8 cellular contexts compared by ENCODE assay signal in the genomic region with DNA sequence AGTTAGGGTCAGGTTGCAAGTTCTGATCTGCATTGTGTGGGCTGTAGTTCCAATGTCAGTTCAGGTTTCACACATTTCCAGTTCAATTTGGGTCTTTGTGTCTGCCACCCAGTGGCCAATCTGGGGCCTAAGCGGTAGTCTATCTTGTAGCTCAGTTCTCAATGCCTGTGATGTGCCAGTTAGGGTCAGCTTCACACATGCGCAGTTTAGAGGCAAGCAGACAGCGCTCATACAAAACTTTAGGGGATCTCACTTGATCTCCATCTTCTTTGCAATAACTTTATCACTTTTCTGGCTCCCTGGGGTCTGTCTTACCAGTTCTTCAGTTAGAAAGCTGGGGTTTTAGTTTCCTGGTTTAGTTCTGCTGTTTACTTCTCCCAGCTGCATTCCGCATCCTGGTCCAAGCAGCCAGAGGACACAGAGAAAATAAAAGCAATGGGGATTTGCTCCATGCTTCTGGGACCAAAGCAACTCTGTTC. TPM values are rescaled to one million over a fixed set of nuclear protein-coding genes. Genes with fewer than 3 reads are reported as not detected.
A peak's percentile ranks its signal among the peaks of the same experiment; 100 is the strongest.
DNase-seq lines count a peak whose midpoint lies in the region; ATAC-seq and TF ChIP-seq lines count a peak whose summit lies in the region.

No MANE protein-coding gene starts in this region.

- CTCF ChIA-PET in activated CD4-positive, alpha-beta T cell treated with anti-CD3 and anti-CD28 coated beads, Interleukin-2, amount 10 ng/mL, durations not matched to agents 7 days and 5 days (lab: Charles Lee) = interaction anchor here (0.5 to 2.3 kb wide), 3 partner anchors 10 to 109 kb away, joined by 3 to 14 read pairs (median 3); a partner anchor contains a TSS

- H3K27ac Mint-ChIP-seq in activated CD4-positive, alpha-beta T cell treated with anti-CD3 and anti-CD28 coated beads, Interleukin-2, amount 10 ng/mL, durations not matched to agents 7 days and 5 days = no peak overlapping the region

- no peak for DNase-seq in AG09309 (ENCODE audit: low read depth)
- peak; percentile 88 for DNase-seq in NCI-H510A (lab: John Stamatoyannopoulos, UW)
- DNase-seq in activated CD4-positive, alpha-beta T cell treated with anti-CD3 and anti-CD28 coated beads, Interleukin-2, amount 10 ng/mL, durations not matched to agents 7 days and 5 days = peak; percentile 64
- DNase-seq in dermis microvascular lymphatic vessel endothelial cell (ENCODE audit: low read depth in 2 of 2) = peak; percentile 83 to 86
- peak; percentile 54 to 87 for DNase-seq in lower leg skin (ENCODE audit: low spot score in 2 of 2)
- peak; percentile 19 to 42 (median 19) for DNase-seq in stimulated activated CD4-positive, alpha-beta T cell treated with anti-CD3 and anti-CD28 coated beads, TNF-alpha, amount 100 ng/mL, for 24 hours (ENCODE audit: low read depth in 3 of 3)

- H3K4me3 ChIP-seq in AG09309 (ENCODE audit: control insufficient read depth, low read depth, low read length) (no peak overlapping the region), lower leg skin (ENCODE audit: low read depth, poor library complexity, severe bottlenecking) (no peak overlapping the region)

- peaks cover 4% of the 10 kb centered on the region for H3K36me3 Mint-ChIP-seq in activated CD4-positive, alpha-beta T cell treated with anti-CD3 and anti-CD28 coated beads, Interleukin-2, amount 10 ng/mL, durations not matched to agents 7 days and 5 days (ENCODE audit: low read depth)

- no peaks in the 10 kb centered on the region for H3K27me3 Mint-ChIP-seq in activated CD4-positive, alpha-beta T cell treated with anti-CD3 and anti-CD28 coated beads, Interleukin-2, amount 10 ng/mL, durations not matched to agents 7 days and 5 days

- POLR2A ChIA-PET in activated CD4-positive, alpha-beta T cell treated with anti-CD3 and anti-CD28 coated beads, Interleukin-2, amount 10 ng/mL, durations not matched to agents 7 days and 5 days (lab: Charles Lee) = no interaction called here

- TF ChIP-seq POLR2A in lower leg skin (IDR thresholded peaks at IDR 0.05) = no peak

- H3K4me3 Mint-ChIP-seq in activated CD4-positive, alpha-beta T cell treated with anti-CD3 and anti-CD28 coated beads, Interleukin-2, amount 10 ng/mL, durations not matched to agents 7 days and 5 days = no peak overlapping the region

- ATAC-seq in GM18909 (IDR thresholded peaks at IDR 0.05; ENCODE audit: poor library complexity, unreplicated experiment) = peak; percentile 99
- ATAC-seq in HG03159 (IDR thresholded peaks at IDR 0.05; ENCODE audit: unreplicated experiment) = peak; percentile 98

- H3K9me3 Mint-ChIP-seq in activated CD4-positive, alpha-beta T cell treated with anti-CD3 and anti-CD28 coated beads, Interleukin-2, amount 10 ng/mL, durations not matched to agents 7 days and 5 days = peaks cover 15% of the 10 kb centered on the region

- WGBS in lower leg skin, 2 donors = 29 to 34% methylated on average over 4 of the region's 4 CpGs

- peak; percentile 79 for TF ChIP-seq CTCF in AG09309 (IDR thresholded peaks at IDR 0.05; ENCODE audit: control insufficient read depth, insufficient read depth, low read depth, low read length, missing control alignments)
- no peak for TF ChIP-seq CTCF in lower leg skin (IDR thresholded peaks at IDR 0.05)

- intact Hi-C loops in lower leg skin (cut with DNase I; ENCODE audit: low total_unique reads) = no loop called here

- H3K4me1 Mint-ChIP-seq in activated CD4-positive, alpha-beta T cell treated with anti-CD3 and anti-CD28 coated beads, Interleukin-2, amount 10 ng/mL, durations not matched to agents 7 days and 5 days = peaks cover 5% of the 10 kb centered on the region

RNA-seq across cellular contexts. Expression of a gene that starts 11.0 kb away (rescaled TPM):
- 10 to 100 TPM; 46.9 to 58.9 TPM for total RNA-seq in activated CD4-positive, alpha-beta T cell treated with anti-CD3 and anti-CD28 coated beads, Interleukin-2, amount 10 ng/mL, durations not matched to agents 7 days and 5 days
- total RNA-seq in dermis microvascular lymphatic vessel endothelial cell (27.0 and 27.9 TPM in 2 replicates), lower leg skin (10 to 100 TPM; 27.2 to 32.4 (median 30.6) TPM)

RNA-seq across cellular contexts. Expression of a gene that starts 22.0 kb away (rescaled TPM):
- total RNA-seq in activated CD4-positive, alpha-beta T cell treated with anti-CD3 and anti-CD28 coated beads, Interleukin-2, amount 10 ng/mL, durations not matched to agents 7 days and 5 days = under 1 TPM; 0.50 to 0.77 TPM
- 0.51 and 0.63 TPM in 2 replicates for total RNA-seq in dermis microvascular lymphatic vessel endothelial cell
- 1 to 10 TPM in 3 of 4 donors, under 1 TPM in 1; 0.30 to 2.1 (median 1.1) TPM for total RNA-seq in lower leg skin
